In the genomic region with DNA sequence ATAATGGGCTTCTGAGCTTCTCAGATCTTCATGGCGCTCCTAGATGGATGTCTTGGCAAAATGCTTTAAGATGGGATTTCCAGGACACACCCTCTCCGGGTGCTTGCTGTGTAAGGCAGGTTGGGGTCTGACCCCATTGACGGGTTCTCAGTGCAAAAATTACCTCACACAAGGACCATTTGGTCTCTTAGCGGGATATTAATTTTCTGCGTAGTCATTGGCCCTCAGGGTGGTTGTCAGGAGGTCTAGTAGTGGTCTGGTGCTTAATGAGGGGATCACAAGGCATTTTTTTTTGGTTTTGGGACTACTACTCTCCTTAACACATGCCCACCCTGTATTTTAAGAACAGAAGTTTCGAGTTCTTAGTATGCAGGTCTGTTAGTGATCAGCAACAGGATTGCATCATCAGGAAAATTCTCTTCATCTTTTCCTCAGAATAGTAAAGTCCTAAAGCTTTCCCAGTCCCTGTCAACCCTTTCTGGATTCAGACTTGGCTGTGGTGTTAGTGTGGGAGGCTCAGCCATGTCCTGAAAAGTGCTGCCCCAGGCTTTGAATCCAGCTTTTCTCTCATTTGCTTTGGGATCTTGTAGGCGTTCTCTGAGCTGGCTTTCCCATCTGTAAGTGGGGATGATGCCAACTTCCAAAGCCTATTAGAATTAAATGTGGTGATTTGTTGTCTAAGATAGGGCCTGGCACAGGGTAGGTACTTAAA, we compare ENCODE assay signal across 8 cellular contexts. TPM values are rescaled to one million over a fixed set of nuclear protein-coding genes. Genes with fewer than 3 reads are reported as not detected.
DNase-seq lines count a peak whose midpoint lies in the region; ATAC-seq, FAIRE-seq and TF ChIP-seq lines count a peak whose summit lies in the region.

No MANE protein-coding gene starts in this region.

- no peaks in the 10 kb centered on the region for H3K9me3 Mint-ChIP-seq in CD4-positive, alpha-beta T cell

- H3K4me2 ChIP-seq in OCI-LY1 (ENCODE audit: low read length) (peak overlapping the region; percentile 90), H1 (ENCODE audit: insufficient read depth in 1 of 2, low read depth in 2 of 2, low read length in 2 of 2) (peak overlapping the region; percentile 68 to 99)

- H3K9me3 ChIP-seq in CD4-positive, alpha-beta T cell (ENCODE audit: control insufficient read depth, low read length), result no peaks in the 10 kb centered on the region
- H3K9me3 ChIP-seq in OCI-LY1 (ENCODE audit: low read length) (no peaks in the 10 kb centered on the region), H1 (ENCODE audit: insufficient read depth in 2 of 2, low read depth in 1 of 2, low read length in 1 of 2) (no peaks in the 10 kb centered on the region), neuron (ENCODE audit: low read length) (no peaks in the 10 kb centered on the region)

- H3K23me2 ChIP-seq in H1 (ENCODE audit: low read depth, low read length), result peaks cover 18% of the 10 kb centered on the region

- H3K4me1 Mint-ChIP-seq in CD4-positive, alpha-beta T cell (ENCODE audit: low read depth), result peaks cover 83% of the 10 kb centered on the region

- no peak overlapping the region for H2AFZ ChIP-seq in OCI-LY1 (ENCODE audit: low read length)
- no peak overlapping the region for H2AFZ ChIP-seq in H1 (ENCODE audit: low read length)
- no peak overlapping the region for H2AFZ ChIP-seq in neuron (ENCODE audit: low read depth, low read length)

- H2BK12ac ChIP-seq in H1 (ENCODE audit: low read depth, low read length), result no peak overlapping the region

- no peaks in the 10 kb centered on the region for H4K20me1 ChIP-seq in OCI-LY1 (ENCODE audit: insufficient read depth, low read length)
- peaks cover 33 to 41% of the 10 kb centered on the region in 2 experiments for H4K20me1 ChIP-seq in H1 (replicated peaks in 1 of 2; ENCODE audit: control insufficient read depth in 1 of 2, insufficient read depth in 2 of 2, low read length in 2 of 2)

- no peak overlapping the region for H4K91ac ChIP-seq in H1 (replicated peaks; ENCODE audit: insufficient read length, low read length)

- H3K23ac ChIP-seq in H1 (ENCODE audit: insufficient read length), result no peak overlapping the region

- peaks cover 47% of the 10 kb centered on the region; the same call in 1 of the 2 replicates for H3K36me3 ChIP-seq in OCI-LY1 (ENCODE audit: insufficient read depth, low read length)
- peaks cover 3 to 19% (median 9%) of the 10 kb centered on the region in 4 experiments; a peak in 5 of 8 replicates for H3K36me3 ChIP-seq in H1 (ENCODE audit: control insufficient read depth in 2 of 4, insufficient read depth in 4 of 4, low read length in 3 of 4)
- peaks cover 24% of the 10 kb centered on the region for H3K36me3 ChIP-seq in neuron (ENCODE audit: insufficient read depth, low read length)

- H2AK5ac ChIP-seq in H1 (ENCODE audit: low read depth, low read length), result no peak overlapping the region

- POLR2A ChIA-PET in CD4-positive, alpha-beta T cell (lab: Charles Lee), result interaction anchor here (0.6 kb wide), 1 partner anchor 810 kb away, joined by 3 read pairs; no protein-coding TSS in a partner anchor
- POLR2A ChIA-PET in H1 (lab: Charles Lee; ENCODE audit: partially characterized antibody), result interaction anchor here (0.9 to 5.1 kb wide), 7 partner anchors 11 to 92 kb away, joined by 3 to 34 read pairs (median 4); no protein-coding TSS in a partner anchor

- no peaks in the 10 kb centered on the region for H3F3A ChIP-seq in OCI-LY1 (ENCODE audit: insufficient read depth, low read length)

- no peak for ATAC-seq in CD4-positive, alpha-beta T cell (ENCODE audit: poor library complexity)
- no peak for ATAC-seq in GM21515 (IDR thresholded peaks at IDR 0.05; ENCODE audit: unreplicated experiment)

- no peak overlapping the region for H4K8ac ChIP-seq in H1 (ENCODE audit: extremely low read depth, insufficient read depth, low read length)

- H3K9me2 ChIP-seq in OCI-LY1 (ENCODE audit: low read depth, low read length), result no peaks in the 10 kb centered on the region

- TF ChIP-seq RAD21 in H1 (IDR thresholded peaks at IDR 0.05 in 1 of 2, conservative IDR thresholded peaks at IDR 0.05 in 1 of 2; ENCODE audit: low read depth in 2 of 2, low read length in 2 of 2), result no peak

- DNase-seq in CD4-positive, alpha-beta T cell, result no peak
- no peak for DNase-seq in H1 (ENCODE audit: low read depth in 1 of 2, low spot score in 2 of 2)
- DNase-seq in central memory CD4-positive, alpha-beta T cell, result no peak
- no peak for DNase-seq in SHP77 treated with DMSO at 0.1 percent for 48 hours (lab: John Stamatoyannopoulos, UW)
- DNase-seq in GM19238 (ENCODE audit: insufficient read length, low spot score), result no peak

- peaks cover 32% of the 10 kb centered on the region for H3K79me1 ChIP-seq in H1 (ENCODE audit: low read depth, low read length)

- TF ChIP-seq CTCF in CD4-positive, alpha-beta T cell (IDR thresholded peaks at IDR 0.05), result no peak
- TF ChIP-seq CTCF in OCI-LY1 (IDR thresholded peaks at IDR 0.05; ENCODE audit: low read length) (no peak), H1 (IDR thresholded peaks at IDR 0.05; ENCODE audit: control extremely low read depth in 1 of 3, insufficient read depth in 1 of 3, low read depth in 1 of 3, low read length in 3 of 3) (no peak)

- H2BK20ac ChIP-seq in H1 (ENCODE audit: low read length), result no peak overlapping the region

- peak overlapping the region; percentile 97 for H3K27ac Mint-ChIP-seq in CD4-positive, alpha-beta T cell

- no peak overlapping the region for H3K18ac ChIP-seq in H1 (ENCODE audit: extremely low read depth, low read length)

- no peak overlapping the region for H3K14ac ChIP-seq in H1 (ENCODE audit: insufficient read length)

- H3K9ac ChIP-seq in OCI-LY1 (ENCODE audit: low read length) (peak overlapping the region; percentile 86), H1 (replicated peaks in 1 of 4; ENCODE audit: extremely low read depth in 1 of 4, low read depth in 3 of 4, low read length in 3 of 4) (peak overlapping the region in 1 of 4 experiments; percentile 34; a peak in 1 of 7 replicates)

- H3K36me3 Mint-ChIP-seq in CD4-positive, alpha-beta T cell (ENCODE audit: low read depth), result peaks cover 63% of the 10 kb centered on the region

- H3K4me3 Mint-ChIP-seq in CD4-positive, alpha-beta T cell, result peak overlapping the region; percentile 98

- TF ChIP-seq POLR2A in H1 (IDR thresholded peaks at IDR 0.05; ENCODE audit: control extremely low read depth in 1 of 2, low read depth in 2 of 2, low read length in 2 of 2), result no peak

- CTCF ChIA-PET in CD4-positive, alpha-beta T cell (lab: Charles Lee), result interaction anchor here (1.2 kb wide), 1 partner anchor 98 kb away, joined by 3 read pairs; no protein-coding TSS in a partner anchor
- CTCF ChIA-PET in H1 (lab: Charles Lee; ENCODE audit: partially characterized antibody), result interaction anchor here (0.8 to 11.2 kb wide), 6 partner anchors 7 to 45 kb away, joined by 3 to 122 read pairs (median 4); no protein-coding TSS in a partner anchor

- no peak for FAIRE-seq in H1 (lab: Jason Lieb, UNC)

- H3K4me1 ChIP-seq in OCI-LY1 (ENCODE audit: insufficient read depth, low read length, severe bottlenecking) (peaks cover 55% of the 10 kb centered on the region), H1 (replicated peaks in 1 of 4; ENCODE audit: control insufficient read depth in 3 of 4, insufficient read depth in 4 of 4, low read length in 3 of 4) (peaks cover 5 to 25% (median 8%) of the 10 kb centered on the region in 4 experiments; a peak in 6 of 7 replicates), neuron (ENCODE audit: insufficient read depth, low read length) (peaks cover 45% of the 10 kb centered on the region)

- H3K4me3 ChIP-seq in OCI-LY1 (ENCODE audit: low read depth, low read length, poor library complexity, severe bottlenecking), result peak overlapping the region; percentile 69
- peak overlapping the region; percentile 52 to 87 (median 80); a peak in 6 of 8 replicates for H3K4me3 ChIP-seq in H1 (ENCODE audit: extremely low read depth in 1 of 4, insufficient read depth in 2 of 4, low read depth in 3 of 4, low read length in 4 of 4)
- peak overlapping the region; percentile 90 for H3K4me3 ChIP-seq in neuron (ENCODE audit: low read length)

- no peak overlapping the region for H2BK120ac ChIP-seq in H1 (replicated peaks; ENCODE audit: low read depth, low read length)

- H3K27me3 Mint-ChIP-seq in CD4-positive, alpha-beta T cell, result no peaks in the 10 kb centered on the region

- TF ChIP-seq EP300 in H1 (IDR thresholded peaks at IDR 0.05; ENCODE audit: borderline replicate concordance in 1 of 2, low read depth in 2 of 2, low read length in 2 of 2), result no peak

- 92% methylated on average over 7 of the region's 7 CpGs; no CpG with 5 or more reads in 1 of the 2 experiments for whole genome bisulfite sequencing in H1 (ENCODE audit: extremely low coverage in 1 of 2, insufficient coverage in 1 of 2, insufficient read length in 1 of 2, insufficient replicate concordance in 2 of 2, low coverage in 1 of 2, low lambda C conversion rate in 2 of 2, missing lambda C conversion rate in 1 of 2), 2 experiments

- H3K27ac ChIP-seq in CD4-positive, alpha-beta T cell (ENCODE audit: low read depth, low read length), result no peak overlapping the region
- H3K27ac ChIP-seq in OCI-LY1 (ENCODE audit: low read depth, low read length, poor library complexity, severe bottlenecking) (no peak overlapping the region), H1 (ENCODE audit: low read depth, low read length) (no peak overlapping the region)

- H2BK5ac ChIP-seq in H1 (ENCODE audit: low read depth, low read length), result no peak overlapping the region

- peaks cover 60% of the 10 kb centered on the region for H3K79me2 ChIP-seq in OCI-LY1 (ENCODE audit: insufficient read depth, low read length)
- H3K79me2 ChIP-seq in H1 (ENCODE audit: control insufficient read depth in 1 of 2, insufficient read depth in 2 of 2, low read length in 2 of 2), result peaks cover 46 to 69% of the 10 kb centered on the region in 2 experiments

- H4K5ac ChIP-seq in H1 (ENCODE audit: insufficient read length, low read depth, low read length), result no peak overlapping the region

- intact Hi-C loops in CD4-positive, alpha-beta T cell (cut with DNase I, micrococcal nuclease), result loop anchor here in 1 of 2 experiments (10.0 kb wide), 1 partner anchor 902 kb away; the partner anchor contains the start of gene COPS3

- no peak overlapping the region for H2BK15ac ChIP-seq in H1 (ENCODE audit: low read length)

- H3K56ac ChIP-seq in H1 (replicated peaks; ENCODE audit: insufficient read length, low read depth, low read length), result no peak overlapping the region

- H3K4ac ChIP-seq in H1 (replicated peaks; ENCODE audit: insufficient read length, low read depth, low read length), result no peak overlapping the region

- no peaks in the 10 kb centered on the region for H3K27me3 ChIP-seq in CD4-positive, alpha-beta T cell (ENCODE audit: control insufficient read depth, insufficient read depth, low read length)
- H3K27me3 ChIP-seq in OCI-LY1 (ENCODE audit: insufficient read depth, low read length) (no peaks in the 10 kb centered on the region), H1 (replicated peaks in 1 of 4; ENCODE audit: control insufficient read depth in 3 of 4, extremely low read depth in 1 of 4, insufficient read depth in 3 of 4, low read length in 3 of 4) (no peaks in the 10 kb centered on the region), neuron (ENCODE audit: insufficient read depth, low read length) (no peaks in the 10 kb centered on the region)

RNA-seq across cellular contexts. Expression of gene ALKBH5, which starts 2.8 kb away (rescaled TPM):
- 100 to 1,000 TPM; 117 to 119 TPM for total RNA-seq in CD4-positive, alpha-beta T cell
- total RNA-seq in H1 (2021; fragmentation: NEBNext Ultra II Directional; extraction: Animal tissue kit (Norgen Biotek cat#: 25700)), result 86.4 and 86.6 TPM in 2 replicates
- 63.7 and 66.5 TPM in 2 replicates for polyA plus RNA-seq in H1 (2011; rRNA removed)
- polyA plus RNA-seq in H1 (2011; cell fraction: cytosol; rRNA removed), result 58.7 TPM
- polyA plus RNA-seq in H1 (2011; cell fraction: nucleus; rRNA removed), result 46.3 TPM
- polyA plus RNA-seq in H1 (2012, experiment 1 of 2), result 39.8 to 45.6 TPM (median 42.8 TPM) in 4 replicates
- polyA plus RNA-seq in H1 (2012, experiment 2 of 2), result 74.9 TPM
- 45.3 TPM for polyA plus RNA-seq in H1 (2013, experiment 1 of 2)
- 45.3 TPM for polyA plus RNA-seq in H1 (2013, experiment 2 of 2)
- polyA minus RNA-seq in H1 (2011; rRNA and poly(A)+ RNA removed), result 74.1 and 101 TPM in 2 replicates
- polyA minus RNA-seq in H1 (2011; cell fraction: cytosol; rRNA and poly(A)+ RNA removed), result 76.5 TPM
- 35.4 TPM for polyA minus RNA-seq in H1 (2011; cell fraction: nucleus; rRNA and poly(A)+ RNA removed)

RNA-seq across cellular contexts. Expression of gene LLGL1, which starts 39.0 kb away (rescaled TPM):
- total RNA-seq in CD4-positive, alpha-beta T cell, result 10 to 100 TPM; 10.8 to 11.6 TPM
- 71.3 and 72.8 TPM in 2 replicates for total RNA-seq in H1 (2021; fragmentation: NEBNext Ultra II Directional; extraction: Animal tissue kit (Norgen Biotek cat#: 25700))
- polyA plus RNA-seq in H1 (2011; rRNA removed), result 107 and 137 TPM in 2 replicates
- polyA plus RNA-seq in H1 (2011; cell fraction: cytosol; rRNA removed), result 95.0 TPM
- polyA plus RNA-seq in H1 (2011; cell fraction: nucleus; rRNA removed), result 119 TPM
- 45.9 to 70.7 TPM (median 65.3 TPM) in 4 replicates for polyA plus RNA-seq in H1 (2012, experiment 1 of 2)
- 66.3 TPM for polyA plus RNA-seq in H1 (2012, experiment 2 of 2)
- polyA plus RNA-seq in H1 (2013, experiment 1 of 2), result 30.5 TPM
- polyA plus RNA-seq in H1 (2013, experiment 2 of 2), result 29.6 TPM
- polyA minus RNA-seq in H1 (2011; rRNA and poly(A)+ RNA removed), result 61.7 and 89.9 TPM in 2 replicates
- 61.0 TPM for polyA minus RNA-seq in H1 (2011; cell fraction: cytosol; rRNA and poly(A)+ RNA removed)
- 46.1 TPM for polyA minus RNA-seq in H1 (2011; cell fraction: nucleus; rRNA and poly(A)+ RNA removed)
